Comparison of ENCODE assay signal across 20 cellular contexts in genomic region chr4:20106926-20107325, GRCh38.
A peak's percentile ranks its signal among the peaks of the same experiment; 100 is the strongest.
DNase-seq lines count a peak whose midpoint lies in the region; ATAC-seq, FAIRE-seq and TF ChIP-seq lines count a peak whose summit lies in the region.
"Had no signal": no experiment of that assay in that cellular context is flagged by ENCODE, and none has a peak within 500 bp of the region (broad histone marks: within the 10 kb centered on the region; RNA-seq: fewer than 3 reads in every experiment).

No MANE protein-coding gene starts in this region.

- H3K36me3 ChIP-seq in gastroesophageal sphincter, result no peaks in the 10 kb centered on the region
- H3K36me3 ChIP-seq: BLaER1 had no signal

- H3K27me3 ChIP-seq in gastroesophageal sphincter, result no peaks in the 10 kb centered on the region
- H3K27me3 ChIP-seq: BLaER1 had no signal

- H3K4me1 ChIP-seq in gastroesophageal sphincter, result no peaks in the 10 kb centered on the region
- H3K4me1 ChIP-seq: BLaER1, Caco-2 had no signal

- TF ChIP-seq CTCF in D721Med (IDR thresholded peaks at IDR 0.05; ENCODE audit: insufficient read depth, missing control alignments), result no peak
- TF ChIP-seq CTCF in gastroesophageal sphincter (IDR thresholded peaks at IDR 0.05), result no peak

- intact Hi-C loops in cardiac septum (cut with DNase I), result no loop called here

- ATAC-seq in gastroesophageal sphincter, result no peak
- ATAC-seq: CD8-positive, alpha-beta T cell; GM12878; GM23338; HCT116 had no signal

- DNase-seq in D721Med (ENCODE audit: insufficient read length, low spot score), result no peak
- peak; percentile 8 for DNase-seq in fibroblast of peridontal ligament (ENCODE audit: extremely low read depth)
- no peak for DNase-seq in cardiac septum (ENCODE audit: low spot score)
- DNase-seq in urothelium cell line (ENCODE audit: low spot score), result no peak
- DNase-seq: Caco-2; CD4-positive, CD25-positive, alpha-beta regulatory T cell; CD8-positive, alpha-beta T cell; DMS 273 treated with DMSO at 0.1 percent for 48 hours; DMS79; EL; GDM1; H9 had no signal

- WGBS in gastroesophageal sphincter (ENCODE audit: low coverage in 1 of 2), 2 donors, result 94 to 100% methylated on average over 2 of the region's 2 CpGs

- TF ChIP-seq EP300 in gastroesophageal sphincter (IDR thresholded peaks at IDR 0.05), result no peak

- no peaks in the 10 kb centered on the region for H3K9me3 ChIP-seq in gastroesophageal sphincter
- H3K9me3 ChIP-seq: BLaER1, Caco-2 had no signal

- H3K27ac ChIP-seq in gastroesophageal sphincter, result no peak overlapping the region
- H3K27ac ChIP-seq: BLaER1, C4-2B had no signal

- no peak for TF ChIP-seq POLR2A in gastroesophageal sphincter (IDR thresholded peaks at IDR 0.05)

- FAIRE-seq in D721Med (lab: Jason Lieb, UNC) (peak; percentile 58), endometrium (lab: Jason Lieb, UNC) (peak; percentile 86), urothelium cell line (lab: Jason Lieb, UNC) (no peak)
- FAIRE-seq: GM12878, GM19239 had no signal

- no peak overlapping the region for H3K4me3 ChIP-seq in gastroesophageal sphincter
- H3K4me3 ChIP-seq: BLaER1, GM12878, GM23338 had no signal
